In genomic region chr22:26650722-26651421, GRCh38 we compare ENCODE assay signal across 1 cellular context.
TF ChIP-seq lines count a peak whose summit lies in the region.

No MANE protein-coding gene starts in this region.

TF ChIP-seq in GM12878, 131 proteins besides CTCF, POLR2A, EP300 and RAD21:
- TF ChIP-seq JUNB (IDR thresholded peaks at IDR 0.05) = 0 out of 2 replicates have a peak, but pooled peaks have one; percentile 23
- TF ChIP-seq YY1 (IDR thresholded peaks at IDR 0.05; ENCODE audit: low read depth, low read length) = peak; percentile 86
- TF ChIP-seq RUNX3 (IDR thresholded peaks at IDR 0.05; ENCODE audit: low read length) = peak; percentile 52
- no peak for TF ChIP-seq HCFC1 (IDR thresholded peaks at IDR 0.05; ENCODE audit: low read length)
TF ChIP-seq in GM12878: peak in this region for 3.
